Comparison of ENCODE assay signal across 25 cellular contexts in genomic region chr1:43622471-43622870, GRCh38. TPM values are rescaled to one million over a fixed set of nuclear protein-coding genes. Genes with fewer than 3 reads are reported as not detected.
DNase-seq lines count a peak whose midpoint lies in the region; ATAC-seq, FAIRE-seq and TF ChIP-seq lines count a peak whose summit lies in the region.
"Had no signal": no experiment of that assay in that cellular context is flagged by ENCODE, and none has a peak within 500 bp of the region (broad histone marks: within the 10 kb centered on the region; RNA-seq: fewer than 3 reads in every experiment).

No MANE protein-coding gene starts in this region.

- no peak for ATAC-seq in natural killer cell treated with Interleukin-12 subunit alpha and Interleukin-12 subunit beta and Interleukin-15 and Interleukin-18, amount 100 ng/mL, for 72 hours
- no peak for ATAC-seq in GM21528 (IDR thresholded peaks at IDR 0.05; ENCODE audit: low FRiP score, unreplicated experiment)
- ATAC-seq: activated naive CD4-positive, alpha-beta T cell treated with anti-CD3 and anti-CD28 coated beads, Interleukin-2, amount 50 U/mL, for 72 hours; activated T-cell treated with anti-CD3 and anti-CD28 coated beads, Interleukin-2, amount 50 U/mL, for 4 hours had no signal

- TF ChIP-seq CTCF in nephron progenitor cell (IDR thresholded peaks at IDR 0.05) (no peak), type B pancreatic cell (conservative IDR thresholded peaks at IDR 0.05) (no peak)

- H3K27ac Mint-ChIP-seq in nephron progenitor cell (peak overlapping the region; percentile 95), type B pancreatic cell (peak overlapping the region; percentile 29)
- no peak overlapping the region for H3K27ac Mint-ChIP-seq in natural killer cell treated with Interleukin-12 subunit alpha and Interleukin-12 subunit beta and Interleukin-15 and Interleukin-18, amount 100 ng/mL, for 72 hours
- H3K27ac Mint-ChIP-seq: activated CD4-positive, alpha-beta memory T cell treated with anti-CD3 and anti-CD28 coated beads, Interleukin-2, amount 10 ng/mL, durations not matched to agents 7 days and 5 days; activated naive CD4-positive, alpha-beta T cell treated with anti-CD3 and anti-CD28 coated beads, Interleukin-2, amount 50 U/mL, for 72 hours; B cell; stimulated activated naive CD8-positive, alpha-beta T cell treated with anti-CD3 and anti-CD28 coated beads, Interleukin-15, Interleukin-2, amounts not matched to agents 100 ng/mL and 50 ng/mL, for 24 hours; T-helper 1 cell treated with Interleukin-12 subunit alpha and Interleukin-12 subunit beta and Interleukin-4 antibody, amounts not matched to agents 30 μg/mL and 1 μg/mL, for 36 hours had no signal

- H3K4me1 Mint-ChIP-seq in nephron progenitor cell (peaks cover 25% of the 10 kb centered on the region), type B pancreatic cell (ENCODE audit: unreplicated experiment) (no peaks in the 10 kb centered on the region)
- no peaks in the 10 kb centered on the region for H3K4me1 Mint-ChIP-seq in natural killer cell treated with Interleukin-12 subunit alpha and Interleukin-12 subunit beta and Interleukin-15 and Interleukin-18, amount 100 ng/mL, for 72 hours (ENCODE audit: low read depth in 2 of 2)
- H3K4me1 Mint-ChIP-seq: activated CD4-positive, alpha-beta memory T cell treated with anti-CD3 and anti-CD28 coated beads, Interleukin-2, amount 10 ng/mL, durations not matched to agents 7 days and 5 days; B cell had no signal

- no peaks in the 10 kb centered on the region for H3K27me3 ChIP-seq in H7 (ENCODE audit: control insufficient read depth, insufficient read depth, low read length)
- H3K27me3 ChIP-seq: esophagus squamous epithelium had no signal

- H3K9me3 Mint-ChIP-seq in nephron progenitor cell (no peaks in the 10 kb centered on the region), type B pancreatic cell (no peaks in the 10 kb centered on the region)
- no peaks in the 10 kb centered on the region for H3K9me3 Mint-ChIP-seq in natural killer cell treated with Interleukin-12 subunit alpha and Interleukin-12 subunit beta and Interleukin-15 and Interleukin-18, amount 100 ng/mL, for 72 hours
- H3K9me3 Mint-ChIP-seq: activated CD4-positive, alpha-beta memory T cell treated with anti-CD3 and anti-CD28 coated beads, Interleukin-2, amount 10 ng/mL, durations not matched to agents 7 days and 5 days; activated naive CD4-positive, alpha-beta T cell treated with anti-CD3 and anti-CD28 coated beads, Interleukin-2, amount 50 U/mL, for 72 hours; activated T-cell treated with anti-CD3 and anti-CD28 coated beads, Interleukin-2, amount 50 U/mL, for 4 hours; stimulated activated naive CD8-positive, alpha-beta T cell treated with anti-CD3 and anti-CD28 coated beads, Interleukin-15, Interleukin-2, amounts not matched to agents 100 ng/mL and 50 ng/mL, for 24 hours; T-helper 1 cell treated with Interleukin-12 subunit alpha and Interleukin-12 subunit beta and Interleukin-4 antibody, amounts not matched to agents 30 μg/mL and 1 μg/mL, for 36 hours had no signal

- H3K4me3 Mint-ChIP-seq in nephron progenitor cell (peak overlapping the region; percentile 58), type B pancreatic cell (no peak overlapping the region)
- no peak overlapping the region for H3K4me3 Mint-ChIP-seq in natural killer cell treated with Interleukin-12 subunit alpha and Interleukin-12 subunit beta and Interleukin-15 and Interleukin-18, amount 100 ng/mL, for 72 hours
- H3K4me3 Mint-ChIP-seq: activated CD4-positive, alpha-beta memory T cell treated with anti-CD3 and anti-CD28 coated beads, Interleukin-2, amount 10 ng/mL, durations not matched to agents 7 days and 5 days; activated T-cell treated with anti-CD3 and anti-CD28 coated beads, Interleukin-2, amount 50 U/mL, for 4 hours; B cell; stimulated activated naive CD8-positive, alpha-beta T cell treated with anti-CD3 and anti-CD28 coated beads, Interleukin-15, Interleukin-2, amounts not matched to agents 100 ng/mL and 50 ng/mL, for 24 hours; T-helper 1 cell treated with Interleukin-12 subunit alpha and Interleukin-12 subunit beta and Interleukin-4 antibody, amounts not matched to agents 30 μg/mL and 1 μg/mL, for 36 hours had no signal

- peaks cover 35% of the 10 kb centered on the region for H3K36me3 Mint-ChIP-seq in nephron progenitor cell (ENCODE audit: low read depth)
- peaks cover 10% of the 10 kb centered on the region for H3K36me3 Mint-ChIP-seq in type B pancreatic cell
- H3K36me3 Mint-ChIP-seq in natural killer cell treated with Interleukin-12 subunit alpha and Interleukin-12 subunit beta and Interleukin-15 and Interleukin-18, amount 100 ng/mL, for 72 hours = no peaks in the 10 kb centered on the region
- H3K36me3 Mint-ChIP-seq: activated naive CD4-positive, alpha-beta T cell treated with anti-CD3 and anti-CD28 coated beads, Interleukin-2, amount 50 U/mL, for 72 hours had no signal

- H3K4me3 ChIP-seq in H7 (ENCODE audit: insufficient read depth, low read depth, low read length) = no peak overlapping the region
- H3K4me3 ChIP-seq: esophagus squamous epithelium, K562 had no signal

- peaks cover 31% of the 10 kb centered on the region for H3K36me3 ChIP-seq in H7 (replicated peaks; ENCODE audit: control insufficient read depth, insufficient read depth, low read length)

- DNase-seq in H7 (peak; percentile 34), nephron progenitor cell (no peak), type B pancreatic cell (ENCODE audit: extremely low spot score, unreplicated experiment) (no peak)
- no peak for DNase-seq in stimulated activated CD4-positive, alpha-beta T cell treated with anti-CD3 and anti-CD28 coated beads, Interleukin-4, amount 100 ng/mL, for 24 hours
- DNase-seq in natural killer cell treated with Interleukin-12 subunit alpha and Interleukin-12 subunit beta and Interleukin-15 and Interleukin-18, amount 100 ng/mL, for 72 hours (ENCODE audit: low spot score) = no peak
- DNase-seq: activated CD4-positive, alpha-beta memory T cell treated with anti-CD3 and anti-CD28 coated beads, Interleukin-2, amount 10 ng/mL, durations not matched to agents 7 days and 5 days; activated T-cell treated with anti-CD3 and anti-CD28 coated beads, Interleukin-2, amount 50 U/mL, for 4 hours; esophagus squamous epithelium; mesenchymal stem cell; NCI-H2081 treated with DMSO at 0.1 percent for 48 hours; NCI-H524 treated with DMSO at 0.1 percent for 48 hours; OCI-M1; SIG-M5 had no signal

- peak; percentile 95 for FAIRE-seq in endometrium (lab: Jason Lieb, UNC)
- FAIRE-seq: bronchial epithelial cell, D721Med, G401.6, GM12891, K562, urothelium cell line had no signal

- H3K27me3 Mint-ChIP-seq in nephron progenitor cell (ENCODE audit: low read depth, poor library complexity) (no peaks in the 10 kb centered on the region), type B pancreatic cell (no peaks in the 10 kb centered on the region)
- H3K27me3 Mint-ChIP-seq in natural killer cell treated with Interleukin-12 subunit alpha and Interleukin-12 subunit beta and Interleukin-15 and Interleukin-18, amount 100 ng/mL, for 72 hours = peaks cover 0 to 9% of the 10 kb centered on the region in 2 donors
- H3K27me3 Mint-ChIP-seq: activated CD4-positive, alpha-beta memory T cell treated with anti-CD3 and anti-CD28 coated beads, Interleukin-2, amount 10 ng/mL, durations not matched to agents 7 days and 5 days had no signal

RNA-seq across cellular contexts. Expression of gene KDM4A, which starts 27.5 kb away (rescaled TPM):
- 34.7 and 41.8 TPM in 2 replicates for total RNA-seq in H7 (2014; rRNA removed; shearing (Covaris generic))
- 55.3 and 67.8 TPM in 2 replicates for total RNA-seq in type B pancreatic cell (ENCODE audit: low replicate concordance)
- total RNA-seq in natural killer cell treated with Interleukin-12 subunit alpha and Interleukin-12 subunit beta and Interleukin-15 and Interleukin-18, amount 100 ng/mL, for 72 hours = 10 to 100 TPM; 45.8 to 53.8 TPM

Comparison
In these comparisons a context has a peak if more than half of its experiments do, and no peak if none do; other contexts are left out.
1. H3K27ac Mint-ChIP-seq: peak in nephron progenitor cell (single experiment) and type B pancreatic cell (single experiment); none in natural killer cell treated with Interleukin-12 subunit alpha and Interleukin-12 subunit beta and Interleukin-15 and Interleukin-18, amount 100 ng/mL, for 72 hours (0 of 2).